Comparison of ENCODE assay signal across 12 cellular contexts in the genomic region with DNA sequence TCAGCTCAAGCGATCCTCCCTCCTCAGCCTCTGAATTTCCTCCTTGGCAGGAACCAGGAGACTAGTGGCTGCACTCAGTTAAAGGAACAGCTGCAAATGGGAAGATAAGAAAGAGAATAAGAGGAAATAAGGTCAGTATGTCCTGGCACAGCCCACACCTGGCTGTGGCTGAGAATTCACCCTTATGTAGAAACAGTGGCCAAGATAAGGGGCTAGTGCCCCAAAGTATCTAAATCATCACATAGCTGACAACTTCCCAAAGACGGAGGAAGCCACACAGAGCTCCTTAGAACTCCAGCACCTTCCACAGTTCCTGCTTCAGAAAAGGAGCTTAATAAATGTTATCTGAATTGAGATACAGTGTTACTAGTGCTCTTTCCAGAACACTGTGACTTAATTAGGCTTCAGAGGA. TPM values are rescaled to one million over a fixed set of nuclear protein-coding genes. Genes with fewer than 3 reads are reported as not detected.
DNase-seq lines count a peak whose midpoint lies in the region; ATAC-seq and TF ChIP-seq lines count a peak whose summit lies in the region.
"Had no signal": no experiment of that assay in that cellular context is flagged by ENCODE, and none has a peak within 500 bp of the region (broad histone marks: within the 10 kb centered on the region; RNA-seq: fewer than 3 reads in every experiment).

No MANE protein-coding gene starts in this region.

- no peak overlapping the region for H2BK120ac ChIP-seq in neuronal stem cell (ENCODE audit: low read depth, low read length)

- H3K27ac Mint-ChIP-seq in stimulated activated naive CD8-positive, alpha-beta T cell treated with anti-CD3 and anti-CD28 coated beads, Interleukin-15, amount 100 ng/mL, for 72 hours: no peak overlapping the region
- H3K27ac Mint-ChIP-seq: activated T-helper 1 cell treated with anti-CD3 and anti-CD28 coated beads, Interleukin-12 subunit alpha, Interleukin-12 subunit beta, Interleukin-2, Interleukin-4 antibody, amounts not matched to agents 30 ng/mL and 10 ng/mL and 1 ng/mL, durations not matched to agents 14 hours and 24 hours and 36 hours had no signal

- H2BK15ac ChIP-seq in neuronal stem cell (ENCODE audit: low read length): no peak overlapping the region

- H3K27me3 ChIP-seq in heart left ventricle (no peaks in the 10 kb centered on the region), neuronal stem cell (ENCODE audit: control insufficient read depth in 3 of 3, insufficient read depth in 3 of 3, low read depth in 1 of 3, low read length in 3 of 3) (peaks cover 0 to 31% (median 0%) of the 10 kb centered on the region in 3 experiments)

- H3K4me1 Mint-ChIP-seq in stimulated activated naive CD8-positive, alpha-beta T cell treated with anti-CD3 and anti-CD28 coated beads, Interleukin-15, amount 100 ng/mL, for 72 hours: peaks cover 23% of the 10 kb centered on the region

- WGBS in heart left ventricle, 4 donors: 38 to 47% (median 44%) methylated on average over 2 of the region's 2 CpGs
- no CpG with 5 or more reads among the region's 2 CpGs for WGBS in neuronal stem cell (ENCODE audit: extremely low coverage in 2 of 2, insufficient read length in 2 of 2, insufficient replicate concordance in 1 of 2), 2 donors

- H3K9me3 ChIP-seq in heart left ventricle (peaks cover 0 to 10% (median 0%) of the 10 kb centered on the region in 12 donors), neuronal stem cell (replicated peaks in 1 of 2; ENCODE audit: control insufficient read depth in 2 of 2, insufficient read depth in 1 of 2, low read depth in 1 of 2, low read length in 2 of 2) (no peaks in the 10 kb centered on the region)
- H3K9me3 ChIP-seq: HAP-1 had no signal

- no peak overlapping the region for H2AK5ac ChIP-seq in neuronal stem cell (ENCODE audit: low read depth, low read length)

- no peak overlapping the region for H2BK12ac ChIP-seq in neuronal stem cell (ENCODE audit: low read length)

- no peak overlapping the region for H4K91ac ChIP-seq in neuronal stem cell (ENCODE audit: low read depth, low read length, poor library complexity)

- H3K4me1 ChIP-seq in heart left ventricle (peaks cover 0 to 44% (median 32%) of the 10 kb centered on the region in 12 donors), neuronal stem cell (ENCODE audit: control insufficient read depth in 2 of 2, insufficient read depth in 1 of 2, low read depth in 1 of 2, low read length in 2 of 2) (peaks cover 0 to 4% of the 10 kb centered on the region in 2 donors)

- H3K4me3 ChIP-seq in heart left ventricle (no peak overlapping the region), neuronal stem cell (ENCODE audit: low read length in 2 of 2) (no peak overlapping the region)
- H3K4me3 ChIP-seq: HAP-1 had no signal

- H2AFZ ChIP-seq in neuronal stem cell (ENCODE audit: low read length): peak overlapping the region; percentile 21

- peak; percentile 12 to 43 (median 19) for ATAC-seq in heart left ventricle
- no peak for ATAC-seq in GM18498 (IDR thresholded peaks at IDR 0.05; ENCODE audit: unreplicated experiment)
- no peak for ATAC-seq in stimulated activated naive CD8-positive, alpha-beta T cell treated with anti-CD3 and anti-CD28 coated beads, Interleukin-15, amount 100 ng/mL, for 72 hours
- ATAC-seq in stimulated activated naive CD8-positive, alpha-beta T cell treated with anti-CD3 and anti-CD28 coated beads, Interleukin-15, Interleukin-2, amounts not matched to agents 100 U/mL and 50 U/mL, for 24 hours: no peak

- H3K4me3 Mint-ChIP-seq in stimulated activated naive CD8-positive, alpha-beta T cell treated with anti-CD3 and anti-CD28 coated beads, Interleukin-15, amount 100 ng/mL, for 72 hours: no peak overlapping the region
- H3K4me3 Mint-ChIP-seq: activated T-helper 1 cell treated with anti-CD3 and anti-CD28 coated beads, Interleukin-12 subunit alpha, Interleukin-12 subunit beta, Interleukin-2, Interleukin-4 antibody, amounts not matched to agents 30 ng/mL and 10 ng/mL and 1 ng/mL, durations not matched to agents 14 hours and 24 hours and 36 hours had no signal

- DNase-seq in heart left ventricle (peak in 1 of 5 donors; percentile 23), cardiac septum (ENCODE audit: low spot score) (no peak), erythroblast (lab: John Stamatoyannopoulos, UW) (peak; percentile 52 to 79), neuronal stem cell (ENCODE audit: low spot score) (no peak)
- no peak for DNase-seq in stimulated activated naive CD8-positive, alpha-beta T cell treated with anti-CD3 and anti-CD28 coated beads, Interleukin-15, amount 100 ng/mL, for 72 hours
- DNase-seq in stimulated activated naive CD8-positive, alpha-beta T cell treated with anti-CD3 and anti-CD28 coated beads, Interleukin-15, Interleukin-2, amounts not matched to agents 100 U/mL and 50 U/mL, for 24 hours: no peak
- DNase-seq in stimulated activated CD4-positive, alpha-beta T cell treated with anti-CD3 and anti-CD28 coated beads, Interleukin-4, amount 100 ng/mL, for 4 hours: no peak
- DNase-seq: NK-92 treated with Interleukin-12 subunit alpha and Interleukin-12 subunit beta, amount 100 ng/mL, for 24 hours; occipital lobe had no signal

- H3K9ac ChIP-seq in neuronal stem cell (ENCODE audit: low read depth, low read length, poor library complexity): no peak overlapping the region

- H3K23ac ChIP-seq in neuronal stem cell (ENCODE audit: low read depth, low read length, poor library complexity): no peak overlapping the region

- H2BK5ac ChIP-seq in neuronal stem cell (ENCODE audit: low read length): no peak overlapping the region

- H3K14ac ChIP-seq in neuronal stem cell (ENCODE audit: low read length): no peak overlapping the region

- H3K9me3 Mint-ChIP-seq in stimulated activated naive CD8-positive, alpha-beta T cell treated with anti-CD3 and anti-CD28 coated beads, Interleukin-15, amount 100 ng/mL, for 72 hours: peaks cover 0 to 5% of the 10 kb centered on the region in 2 donors
- H3K9me3 Mint-ChIP-seq: activated T-helper 1 cell treated with anti-CD3 and anti-CD28 coated beads, Interleukin-12 subunit alpha, Interleukin-12 subunit beta, Interleukin-2, Interleukin-4 antibody, amounts not matched to agents 30 ng/mL and 10 ng/mL and 1 ng/mL, durations not matched to agents 14 hours and 24 hours and 36 hours had no signal

- no peak overlapping the region for H3K4ac ChIP-seq in neuronal stem cell (ENCODE audit: low read length)

- peaks cover 3% of the 10 kb centered on the region for H3K79me1 ChIP-seq in neuronal stem cell (ENCODE audit: low read depth, low read length)

- intact Hi-C loops in heart left ventricle (cut with DNase I) (loop anchor here in 5 of 10 donors (5.0 to 10.0 kb wide), 4 partner anchors 148 to 362 kb away; partner anchors contain the start of gene PDGFRA (in 1 of the 5)), cardiac septum (cut with DNase I) (loop anchor here (5.0 to 10.0 kb wide), 2 partner anchors 151 to 362 kb away; no protein-coding TSS in a partner anchor)

- no peaks in the 10 kb centered on the region for H3K27me3 Mint-ChIP-seq in stimulated activated naive CD8-positive, alpha-beta T cell treated with anti-CD3 and anti-CD28 coated beads, Interleukin-15, amount 100 ng/mL, for 72 hours

- TF ChIP-seq CTCF in heart left ventricle (IDR thresholded peaks at IDR 0.05): no peak

- TF ChIP-seq POLR2A in heart left ventricle (IDR thresholded peaks at IDR 0.05) (no peak), erythroblast (IDR thresholded peaks at IDR 0.05; ENCODE audit: low read length) (peak; percentile 23)

- H3K36me3 ChIP-seq in heart left ventricle (no peaks in the 10 kb centered on the region), neuronal stem cell (replicated peaks in 1 of 2; ENCODE audit: control insufficient read depth in 2 of 2, insufficient read depth in 2 of 2, low read length in 2 of 2) (no peaks in the 10 kb centered on the region)
- H3K36me3 ChIP-seq: HAP-1 had no signal

- H3K27ac ChIP-seq in heart left ventricle (peak overlapping the region; percentile 37 to 97 (median 94)), neuronal stem cell (replicated peaks; ENCODE audit: low read length) (no peak overlapping the region)

- no peak overlapping the region for H4K8ac ChIP-seq in neuronal stem cell (ENCODE audit: low read depth, low read length)

- no peak overlapping the region for H3K18ac ChIP-seq in neuronal stem cell (ENCODE audit: low read length)

- no peak overlapping the region for H3K4me2 ChIP-seq in neuronal stem cell (ENCODE audit: insufficient read depth, low read length, poor library complexity, severe bottlenecking)

RNA-seq across cellular contexts. Expression of gene CHIC2, which starts 2.3 kb away (rescaled TPM):
- total RNA-seq in heart left ventricle: 10 to 100 TPM in 6 of 9 donors, 1 to 10 TPM in 3; 5.5 to 17.3 (median 11.2) TPM
- polyA plus RNA-seq in heart left ventricle: 10 to 100 TPM in 1 of 2 donors, 1 to 10 TPM in 1; 5.9 to 17.8 TPM
- 12.4 TPM for total RNA-seq in cardiac septum
- polyA plus RNA-seq in neuronal stem cell (2013, experiment 1 of 2): 8.4 TPM
- polyA plus RNA-seq in neuronal stem cell (2013, experiment 2 of 2): 8.9 TPM

RNA-seq across cellular contexts. Expression of gene GSX2, which starts 33.2 kb away (rescaled TPM):
- total RNA-seq in heart left ventricle (not detected), cardiac septum (not detected)
- under 1 TPM in 1 of 2 donors, not detected in 1; 0.04 TPM for polyA plus RNA-seq in heart left ventricle
- not detected for polyA plus RNA-seq in neuronal stem cell (2013, experiment 1 of 2)
- polyA plus RNA-seq in neuronal stem cell (2013, experiment 2 of 2): not detected
- total RNA-seq: activated T-helper 1 cell treated with anti-CD3 and anti-CD28 coated beads, Interleukin-12 subunit alpha, Interleukin-12 subunit beta, Interleukin-2, Interleukin-4 antibody, amounts not matched to agents 30 ng/mL and 10 ng/mL and 1 ng/mL, durations not matched to agents 14 hours and 24 hours and 36 hours had no signal

Comparison
In these comparisons a context has a peak if more than half of its experiments do, and no peak if none do; other contexts are left out.
1. ATAC-seq: peak in heart left ventricle (4 of 4); none in GM18498 (single experiment), stimulated activated naive CD8-positive, alpha-beta T cell treated with anti-CD3 and anti-CD28 coated beads, Interleukin-15, amount 100 ng/mL, for 72 hours (single experiment) and stimulated activated naive CD8-positive, alpha-beta T cell treated with anti-CD3 and anti-CD28 coated beads, Interleukin-15, Interleukin-2, amounts not matched to agents 100 U/mL and 50 U/mL, for 24 hours (single experiment).
2. DNase-seq: peak in erythroblast (2 of 2); none in cardiac septum (single experiment), neuronal stem cell (single experiment), stimulated activated naive CD8-positive, alpha-beta T cell treated with anti-CD3 and anti-CD28 coated beads, Interleukin-15, amount 100 ng/mL, for 72 hours (0 of 2), stimulated activated naive CD8-positive, alpha-beta T cell treated with anti-CD3 and anti-CD28 coated beads, Interleukin-15, Interleukin-2, amounts not matched to agents 100 U/mL and 50 U/mL, for 24 hours (single experiment) and stimulated activated CD4-positive, alpha-beta T cell treated with anti-CD3 and anti-CD28 coated beads, Interleukin-4, amount 100 ng/mL, for 4 hours (0 of 2).